13 cellular contexts compared by ENCODE assay signal in the genomic region with DNA sequence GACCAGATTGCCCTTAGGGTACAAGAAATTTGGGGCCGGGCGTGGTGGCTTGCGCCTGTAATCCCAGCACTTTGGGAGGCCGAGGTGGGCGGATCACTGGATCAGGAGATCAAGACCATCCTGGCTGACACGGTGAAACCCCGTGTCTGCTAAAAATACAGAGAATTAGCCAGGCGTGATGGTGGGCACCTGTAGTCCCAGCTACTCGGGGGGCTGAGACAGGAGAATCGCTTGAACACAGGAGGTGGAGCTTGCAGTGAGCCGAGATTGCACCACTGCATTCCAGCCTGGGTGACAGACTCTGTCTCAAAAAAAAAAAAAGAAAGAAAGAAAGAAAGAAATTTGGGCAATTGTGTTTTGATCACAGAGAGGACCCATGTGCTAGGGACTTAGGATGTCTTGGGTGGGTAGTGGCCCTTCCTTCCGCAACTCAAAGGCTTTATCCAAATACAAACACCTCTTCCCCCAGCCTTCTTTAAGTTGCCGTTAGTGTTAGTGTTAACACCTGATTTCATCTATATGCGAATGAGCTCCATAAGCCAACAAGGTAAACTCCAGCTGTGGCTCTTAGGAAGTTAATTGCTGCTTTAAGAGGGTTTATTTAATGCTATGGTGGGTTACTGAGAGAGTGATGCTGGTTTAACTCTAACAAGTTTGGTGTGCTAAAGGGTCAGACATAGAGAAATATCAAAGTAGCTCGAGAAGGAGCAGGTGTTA. TPM values are rescaled to one million over a fixed set of nuclear protein-coding genes. Genes with fewer than 3 reads are reported as not detected.
DNase-seq lines count a peak whose midpoint lies in the region; ATAC-seq and TF ChIP-seq lines count a peak whose summit lies in the region.
"Had no signal": no experiment of that assay in that cellular context is flagged by ENCODE, and none has a peak within 500 bp of the region (broad histone marks: within the 10 kb centered on the region; RNA-seq: fewer than 3 reads in every experiment).

No MANE protein-coding gene starts in this region.

- H3K4me3 ChIP-seq in right atrium auricular region (no peak overlapping the region), aorta (ENCODE audit: low read length in 2 of 2) (no peak overlapping the region)

- peaks cover 0 to 5% of the 10 kb centered on the region in 2 donors for H3K4me1 ChIP-seq in right atrium auricular region
- H3K4me1 ChIP-seq in aorta (ENCODE audit: control insufficient read depth in 1 of 2, insufficient read depth in 2 of 2, low read length in 2 of 2): peaks cover 0 to 6% of the 10 kb centered on the region in 2 donors

- WGBS in aorta, 2 donors: 67 to 78% methylated on average over 15 of the region's 15 CpGs

- H3K27ac ChIP-seq in right atrium auricular region: peak overlapping the region in 1 of 2 donors; percentile 59
- H3K27ac ChIP-seq in aorta (ENCODE audit: low read depth in 1 of 2, low read length in 2 of 2): peak overlapping the region; percentile 28 to 51
- H3K27ac ChIP-seq: epithelial cell of prostate had no signal

- H3K27me3 ChIP-seq in right atrium auricular region (no peaks in the 10 kb centered on the region), aorta (ENCODE audit: control insufficient read depth in 1 of 2, insufficient read depth in 2 of 2, low read length in 1 of 2) (no peaks in the 10 kb centered on the region)

- H3K9me3 ChIP-seq in right atrium auricular region (no peaks in the 10 kb centered on the region), aorta (ENCODE audit: control insufficient read depth, low read length) (no peaks in the 10 kb centered on the region)

- ATAC-seq in left ventricle myocardium superior: peak; percentile 23
- peak; percentile 24 for ATAC-seq in HG02642 (IDR thresholded peaks at IDR 0.05; ENCODE audit: poor library complexity, unreplicated experiment)
- peak; percentile 6 for ATAC-seq in HG03521 (IDR thresholded peaks at IDR 0.05; ENCODE audit: unreplicated experiment)
- ATAC-seq in aorta (ENCODE audit: low FRiP score): no peak

- H3K36me3 ChIP-seq in right atrium auricular region (no peaks in the 10 kb centered on the region), aorta (ENCODE audit: control insufficient read depth in 1 of 2, insufficient read depth in 2 of 2, low read length in 1 of 2) (no peaks in the 10 kb centered on the region)

- DNase-seq in left ventricle myocardium superior: no peak
- DNase-seq in right atrium auricular region (ENCODE audit: low spot score): no peak
- no peak for DNase-seq in aorta
- DNase-seq in posterior vena cava (ENCODE audit: low spot score): no peak
- no peak for DNase-seq in C1 segment of cervical spinal cord (lab: John Stamatoyannopoulos, UW)
- no peak for DNase-seq in activated CD4-positive, alpha-beta T cell treated with anti-CD3 and anti-CD28 coated beads for 4 hours
- DNase-seq: activated CD4-positive, CD25-positive, alpha-beta regulatory T cell treated with anti-CD3 and anti-CD28 coated beads, Interleukin-2, amount 50 U/mL, for 72 hours; hippocampal formation; mesenchymal stem cell; NCI-H69 had no signal

- intact Hi-C loops in left ventricle myocardium superior (cut with micrococcal nuclease): no loop called here
- intact Hi-C loops in aorta (cut with DNase I): no loop called here
- intact Hi-C loops in posterior vena cava (cut with DNase I): no loop called here

- TF ChIP-seq CTCF in right atrium auricular region (IDR thresholded peaks at IDR 0.05): no peak

RNA-seq across cellular contexts. Expression of a gene that starts 8.6 kb away (rescaled TPM):
- total RNA-seq in left ventricle myocardium superior (0.99 TPM), right atrium auricular region (1 to 10 TPM; 1.7 to 3.9 TPM), aorta (1 to 10 TPM; 3.0 to 3.8 TPM), posterior vena cava (1 to 10 TPM; 3.5 to 6.6 TPM)
- 1 to 10 TPM; 1.5 to 5.3 TPM for polyA plus RNA-seq in aorta

RNA-seq across cellular contexts. Expression of a gene that starts 54.4 kb away (rescaled TPM):
- 48.5 TPM for total RNA-seq in left ventricle myocardium superior
- 10 to 100 TPM; 28.6 to 35.1 TPM for total RNA-seq in right atrium auricular region
- total RNA-seq in aorta: 10 to 100 TPM; 29.5 to 36.1 TPM
- polyA plus RNA-seq in aorta: 10 to 100 TPM; 41.3 to 46.5 TPM
- 10 to 100 TPM; 40.3 to 51.8 TPM for total RNA-seq in posterior vena cava

RNA-seq across cellular contexts. Expression of a gene that starts 55.1 kb away (rescaled TPM):
- total RNA-seq in left ventricle myocardium superior (123 TPM), right atrium auricular region (100 to 1,000 TPM; 476 to 783 TPM), aorta (100 to 1,000 TPM; 411 to 805 TPM), posterior vena cava (100 to 1,000 TPM; 447 to 540 TPM)
- 100 to 1,000 TPM; 299 to 481 TPM for polyA plus RNA-seq in aorta
